1 cellular context compared by ENCODE assay signal in genomic region chr17:79995691-79996090, GRCh38.
TF ChIP-seq lines count a peak whose summit lies in the region.

No MANE protein-coding gene starts in this region.

TF ChIP-seq in WTC11, 78 proteins besides CTCF, POLR2A, EP300 and RAD21 (continued from another document):
- TF ChIP-seq HMGA2 (CRISPR knock-in tag; IDR thresholded peaks at IDR 0.05) (no peak), ARID4B (CRISPR knock-in tag; IDR thresholded peaks at IDR 0.05; ENCODE audit: borderline replicate concordance) (no peak), CDX4 (CRISPR knock-in tag; IDR thresholded peaks at IDR 0.05; ENCODE audit: borderline replicate concordance) (no peak), E2F5 (CRISPR knock-in tag; IDR thresholded peaks at IDR 0.05) (no peak), EMX1 (CRISPR knock-in tag; IDR thresholded peaks at IDR 0.05) (no peak), ZNF423 (CRISPR knock-in tag; IDR thresholded peaks at IDR 0.05) (no peak), ZNF121 (CRISPR knock-in tag; IDR thresholded peaks at IDR 0.05) (no peak), ZNF138 (CRISPR knock-in tag; conservative IDR thresholded peaks at IDR 0.05) (no peak), ZMAT4 (CRISPR knock-in tag; IDR thresholded peaks at IDR 0.05) (no peak), ATF1 (CRISPR knock-in tag; IDR thresholded peaks at IDR 0.05) (no peak), USF1 (CRISPR knock-in tag; IDR thresholded peaks at IDR 0.05) (no peak), ZSCAN18 (CRISPR knock-in tag; IDR thresholded peaks at IDR 0.05) (no peak), ZBTB21 (CRISPR knock-in tag; IDR thresholded peaks at IDR 0.05; ENCODE audit: borderline replicate concordance) (no peak), AR (CRISPR knock-in tag; IDR thresholded peaks at IDR 0.05) (no peak), MXD4 (CRISPR knock-in tag; IDR thresholded peaks at IDR 0.05; ENCODE audit: borderline replicate concordance) (no peak), MAX (CRISPR knock-in tag; IDR thresholded peaks at IDR 0.05) (no peak), SP1 (CRISPR knock-in tag; conservative IDR thresholded peaks at IDR 0.05) (no peak), FOXP1 (CRISPR knock-in tag; IDR thresholded peaks at IDR 0.05; ENCODE audit: borderline replicate concordance) (no peak), ATF3 (CRISPR knock-in tag; conservative IDR thresholded peaks at IDR 0.05) (no peak)
TF ChIP-seq in WTC11: peak in this region for 0.
